Comparison of ENCODE assay signal across 9 cellular contexts in the genomic region with DNA sequence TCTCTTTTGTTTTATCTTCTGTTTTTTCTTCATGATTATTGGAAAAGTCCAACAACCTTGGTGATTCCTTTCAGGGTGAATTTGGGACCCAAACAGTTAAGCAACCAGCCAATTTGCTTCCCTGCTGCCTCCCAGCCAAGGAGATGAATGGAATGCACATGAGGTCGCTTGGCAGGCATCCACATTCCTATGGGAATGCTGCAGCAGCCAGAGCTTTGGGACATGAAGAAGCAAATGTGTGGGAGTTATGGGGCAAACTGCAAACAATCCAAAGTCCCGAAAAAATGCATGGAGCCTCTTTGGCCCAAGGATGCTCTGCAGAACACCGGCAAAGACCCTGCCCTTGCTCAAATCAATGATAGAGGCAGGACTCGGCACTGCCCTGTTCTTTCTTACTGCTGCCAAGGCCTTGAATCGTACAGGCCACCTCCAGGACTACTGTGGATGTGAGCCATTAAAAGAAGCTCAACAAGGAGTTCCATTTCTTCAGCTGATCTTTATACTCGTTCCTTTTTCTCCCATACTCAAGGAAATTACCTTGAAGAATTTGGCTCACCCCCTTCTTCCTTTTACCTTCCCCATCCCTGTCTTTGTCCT.
DNase-seq lines count a peak whose midpoint lies in the region; ATAC-seq and TF ChIP-seq lines count a peak whose summit lies in the region.
"Had no signal": no experiment of that assay in that cellular context is flagged by ENCODE, and none has a peak within 500 bp of the region (broad histone marks: within the 10 kb centered on the region; RNA-seq: fewer than 3 reads in every experiment).

No MANE protein-coding gene starts in this region.

- no peaks in the 10 kb centered on the region for H3K36me3 ChIP-seq in upper lobe of left lung

- peak overlapping the region in 1 of 4 donors; percentile 1 for H3K27ac ChIP-seq in upper lobe of left lung
- H3K27ac ChIP-seq: PC-9 had no signal

- 34 to 38% methylated on average over 6 of the region's 6 CpGs for WGBS in upper lobe of left lung, 2 donors

- TF ChIP-seq POLR2A in upper lobe of left lung (IDR thresholded peaks at IDR 0.05) = no peak

- DNase-seq in LoVo (ENCODE audit: low spot score) (peak; percentile 37), dedifferentiated amniotic fluid mesenchymal stem cell (ENCODE audit: extremely low spot score) (peak; percentile 93), left kidney (ENCODE audit: low read depth, low spot score) (peak; percentile 81), upper lobe of left lung (peak in 1 of 2 donors; percentile 65), OCI-M2 (lab: John Stamatoyannopoulos, UW; ENCODE audit: unreplicated experiment) (no peak), retina (no peak), NCI-H526 treated with DMSO at 0.1 percent for 48 hours (lab: John Stamatoyannopoulos, UW) (no peak), DMS53 treated with DMSO at 0.1 percent for 48 hours (lab: John Stamatoyannopoulos, UW; ENCODE audit: unreplicated experiment) (no peak)

- H3K27me3 ChIP-seq in upper lobe of left lung = no peaks in the 10 kb centered on the region

- H3K4me3 ChIP-seq in upper lobe of left lung = no peak overlapping the region
- H3K4me3 ChIP-seq: PC-9 had no signal

- H3K4me1 ChIP-seq in upper lobe of left lung = peaks cover 0 to 11% (median 8%) of the 10 kb centered on the region in 4 donors

- TF ChIP-seq CTCF in upper lobe of left lung (IDR thresholded peaks at IDR 0.05) = no peak

- H3K9me3 ChIP-seq in upper lobe of left lung = no peaks in the 10 kb centered on the region

- no peak for TF ChIP-seq EP300 in upper lobe of left lung (IDR thresholded peaks at IDR 0.05)

- ATAC-seq in upper lobe of left lung (ENCODE audit: low FRiP score in 2 of 2) = peak; percentile 51 to 66

Comparison
In these comparisons a context has a peak if more than half of its experiments do, and no peak if none do; other contexts are left out.
1. DNase-seq: peak in LoVo (single experiment), dedifferentiated amniotic fluid mesenchymal stem cell (single experiment) and left kidney (single experiment); none in OCI-M2 (single experiment), retina (single experiment), NCI-H526 treated with DMSO at 0.1 percent for 48 hours (single experiment) and DMS53 treated with DMSO at 0.1 percent for 48 hours (single experiment).